13 cellular contexts compared by ENCODE assay signal in genomic region chr2:43748333-43748732, GRCh38. TPM values are rescaled to one million over a fixed set of nuclear protein-coding genes. Genes with fewer than 3 reads are reported as not detected.
DNase-seq lines count a peak whose midpoint lies in the region; ATAC-seq lines count a peak whose summit lies in the region.
"Had no signal": no experiment of that assay in that cellular context is flagged by ENCODE, and none has a peak within 500 bp of the region (broad histone marks: within the 10 kb centered on the region; RNA-seq: fewer than 3 reads in every experiment).

No MANE protein-coding gene starts in this region.

- peak; percentile 3 to 13 for DNase-seq in activated CD4-positive, alpha-beta T cell treated with anti-CD3 and anti-CD28 coated beads for 24 hours (ENCODE audit: low read depth in 2 of 2)
- no peak for DNase-seq in activated CD4-positive, alpha-beta T cell treated with anti-CD3 and anti-CD28 coated beads, Interleukin-2, amount 10 ng/mL, durations not matched to agents 24 days and 14 days
- DNase-seq in activated naive CD4-positive, alpha-beta T cell treated with anti-CD3 and anti-CD28 coated beads for 36 hours: peak; percentile 33
- no peak for DNase-seq in activated naive CD4-positive, alpha-beta T cell (lab: John Stamatoyannopoulos, UW)
- peak; percentile 15 for DNase-seq in stimulated activated CD4-positive, alpha-beta T cell treated with anti-CD3 and anti-CD28 coated beads, Interleukin-4, amount 100 ng/mL, for 1 hour
- DNase-seq in stimulated activated naive CD8-positive, alpha-beta T cell treated with anti-CD3 and anti-CD28 coated beads, Interleukin-15, Interleukin-2, amounts not matched to agents 100 U/mL and 50 U/mL, for 24 hours: peak; percentile 62
- DNase-seq in SW 1271 (lab: John Stamatoyannopoulos, UW): no peak
- DNase-seq: DMS 273 treated with DMSO at 0.1 percent for 48 hours, NCI-H1092, NCI-H226, NCI-H526 treated with DMSO at 0.1 percent for 48 hours, PC-3 had no signal

- no peak overlapping the region for H3K27ac Mint-ChIP-seq in activated CD4-positive, alpha-beta T cell treated with anti-CD3 and anti-CD28 coated beads, Interleukin-2, amount 10 ng/mL, durations not matched to agents 24 days and 14 days
- H3K27ac Mint-ChIP-seq in activated naive CD4-positive, alpha-beta T cell treated with anti-CD3 and anti-CD28 coated beads for 36 hours: no peak overlapping the region

- no peaks in the 10 kb centered on the region for H3K4me1 Mint-ChIP-seq in activated CD4-positive, alpha-beta T cell treated with anti-CD3 and anti-CD28 coated beads, Interleukin-2, amount 10 ng/mL, durations not matched to agents 24 days and 14 days
- no peaks in the 10 kb centered on the region for H3K4me1 Mint-ChIP-seq in activated naive CD4-positive, alpha-beta T cell treated with anti-CD3 and anti-CD28 coated beads for 36 hours (ENCODE audit: low read depth)

- no peaks in the 10 kb centered on the region for H3K27me3 Mint-ChIP-seq in activated CD4-positive, alpha-beta T cell treated with anti-CD3 and anti-CD28 coated beads, Interleukin-2, amount 10 ng/mL, durations not matched to agents 24 days and 14 days
- no peaks in the 10 kb centered on the region for H3K27me3 Mint-ChIP-seq in activated naive CD4-positive, alpha-beta T cell treated with anti-CD3 and anti-CD28 coated beads for 36 hours (ENCODE audit: low read depth)

- peak; percentile 19 for ATAC-seq in stimulated activated naive CD8-positive, alpha-beta T cell treated with anti-CD3 and anti-CD28 coated beads, Interleukin-15, Interleukin-2, amounts not matched to agents 100 U/mL and 50 U/mL, for 24 hours
- no peak for ATAC-seq in GM18858 (IDR thresholded peaks at IDR 0.05; ENCODE audit: unreplicated experiment)
- ATAC-seq: PC-3 had no signal

- H3K4me3 Mint-ChIP-seq in activated CD4-positive, alpha-beta T cell treated with anti-CD3 and anti-CD28 coated beads, Interleukin-2, amount 10 ng/mL, durations not matched to agents 24 days and 14 days: no peak overlapping the region
- no peak overlapping the region for H3K4me3 Mint-ChIP-seq in activated naive CD4-positive, alpha-beta T cell treated with anti-CD3 and anti-CD28 coated beads for 36 hours

- intact Hi-C loops in activated CD4-positive, alpha-beta T cell treated with anti-CD3 and anti-CD28 coated beads, Interleukin-2, amount 10 ng/mL, durations not matched to agents 24 days and 14 days (cut with micrococcal nuclease): no loop called here
- intact Hi-C loops in activated naive CD4-positive, alpha-beta T cell treated with anti-CD3 and anti-CD28 coated beads for 36 hours (cut with micrococcal nuclease): no loop called here

- H3K36me3 Mint-ChIP-seq in activated CD4-positive, alpha-beta T cell treated with anti-CD3 and anti-CD28 coated beads, Interleukin-2, amount 10 ng/mL, durations not matched to agents 24 days and 14 days (ENCODE audit: low read depth): no peaks in the 10 kb centered on the region
- H3K36me3 Mint-ChIP-seq in activated naive CD4-positive, alpha-beta T cell treated with anti-CD3 and anti-CD28 coated beads for 36 hours (ENCODE audit: low read depth): no peaks in the 10 kb centered on the region

- no peaks in the 10 kb centered on the region for H3K9me3 Mint-ChIP-seq in activated CD4-positive, alpha-beta T cell treated with anti-CD3 and anti-CD28 coated beads, Interleukin-2, amount 10 ng/mL, durations not matched to agents 24 days and 14 days
- no peaks in the 10 kb centered on the region for H3K9me3 Mint-ChIP-seq in activated naive CD4-positive, alpha-beta T cell treated with anti-CD3 and anti-CD28 coated beads for 36 hours

- CTCF ChIA-PET in activated naive CD4-positive, alpha-beta T cell treated with anti-CD3 and anti-CD28 coated beads for 36 hours (lab: Charles Lee): no interaction called here

RNA-seq across cellular contexts. Expression of gene DYNC2LI1, which starts 25.5 kb away (rescaled TPM):
- total RNA-seq in activated CD4-positive, alpha-beta T cell treated with anti-CD3 and anti-CD28 coated beads, Interleukin-2, amount 10 ng/mL, durations not matched to agents 24 days and 14 days: 9.8 and 10.8 TPM in 2 replicates
- total RNA-seq in activated naive CD4-positive, alpha-beta T cell treated with anti-CD3 and anti-CD28 coated beads for 36 hours: 1 to 10 TPM; 8.0 to 8.9 TPM

Comparison
In these comparisons a context has a peak if more than half of its experiments do, and no peak if none do; other contexts are left out.
1. DNase-seq: peak in activated CD4-positive, alpha-beta T cell treated with anti-CD3 and anti-CD28 coated beads for 24 hours (2 of 2), activated naive CD4-positive, alpha-beta T cell treated with anti-CD3 and anti-CD28 coated beads for 36 hours (single experiment), stimulated activated CD4-positive, alpha-beta T cell treated with anti-CD3 and anti-CD28 coated beads, Interleukin-4, amount 100 ng/mL, for 1 hour (single experiment) and stimulated activated naive CD8-positive, alpha-beta T cell treated with anti-CD3 and anti-CD28 coated beads, Interleukin-15, Interleukin-2, amounts not matched to agents 100 U/mL and 50 U/mL, for 24 hours (single experiment); none in activated CD4-positive, alpha-beta T cell treated with anti-CD3 and anti-CD28 coated beads, Interleukin-2, amount 10 ng/mL, durations not matched to agents 24 days and 14 days (single experiment), activated naive CD4-positive, alpha-beta T cell (0 of 4) and SW 1271 (0 of 2).